In the genomic region with DNA sequence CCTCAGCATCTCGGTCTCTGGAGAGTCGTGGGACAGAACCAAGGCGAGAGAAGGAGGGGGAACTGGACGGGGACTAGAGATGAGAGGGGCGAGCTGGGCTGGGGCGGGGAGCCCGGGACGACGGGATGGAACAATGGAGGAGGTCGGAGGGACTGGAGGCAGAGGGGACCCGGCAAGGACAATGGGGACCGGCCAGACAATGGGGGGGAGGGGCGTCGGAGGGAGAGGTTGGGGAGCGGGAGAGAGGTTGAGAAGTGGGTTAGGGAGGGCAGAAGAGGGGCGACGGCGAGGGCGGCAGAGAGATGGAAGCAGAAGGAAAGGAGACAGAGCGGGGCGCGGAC, we compare ENCODE assay signal across 9 cellular contexts. TPM values are rescaled to one million over a fixed set of nuclear protein-coding genes. Genes with fewer than 3 reads are reported as not detected.
DNase-seq lines count a peak whose midpoint lies in the region; ATAC-seq and TF ChIP-seq lines count a peak whose summit lies in the region.
"Had no signal": no experiment of that assay in that cellular context is flagged by ENCODE, and none has a peak within 500 bp of the region (broad histone marks: within the 10 kb centered on the region; RNA-seq: fewer than 3 reads in every experiment).

No MANE protein-coding gene starts in this region.

- H3K9me3 Mint-ChIP-seq in GM23338 (no peaks in the 10 kb centered on the region), WTC11 (no peaks in the 10 kb centered on the region)

- no peaks in the 10 kb centered on the region for H4K20me1 ChIP-seq in GM23338 (replicated peaks; ENCODE audit: insufficient read depth)

- no peak for TF ChIP-seq EP300 in sigmoid colon (IDR thresholded peaks at IDR 0.05)

- H3K27ac ChIP-seq in GM23338 (ENCODE audit: low read depth) (no peak overlapping the region), sigmoid colon (peak overlapping the region in 1 of 4 donors; percentile 68)

- H3K27ac Mint-ChIP-seq in GM23338 (no peak overlapping the region), WTC11 (no peak overlapping the region)

- no peaks in the 10 kb centered on the region; the same call in 1 of the 2 replicates for H3F3A ChIP-seq in GM23338 (replicated peaks; ENCODE audit: low read depth)

- H3K4me1 ChIP-seq in GM23338 (ENCODE audit: insufficient read depth) (peaks cover 20% of the 10 kb centered on the region), sigmoid colon (peaks cover 4 to 38% (median 37%) of the 10 kb centered on the region in 4 donors)

- peak; percentile 61 for DNase-seq in GM23338 (ENCODE audit: low spot score)
- DNase-seq in WTC11 (ENCODE audit: low spot score), result peak; percentile 52
- DNase-seq in left ventricle myocardium superior, result no peak
- no peak for DNase-seq in sigmoid colon
- no peak for DNase-seq in superior temporal gyrus (ENCODE audit: extremely low spot score)
- DNase-seq in NCI-H146 (lab: John Stamatoyannopoulos, UW), result no peak
- no peak for DNase-seq in SIG-M5 (lab: John Stamatoyannopoulos, UW)

- peak overlapping the region; percentile 85 for H2AFZ ChIP-seq in GM23338

- TF ChIP-seq CTCF in GM23338 (conservative IDR thresholded peaks at IDR 0.05; ENCODE audit: low read depth in 2 of 2), result no peak
- no peak for TF ChIP-seq CTCF in WTC11 (IDR thresholded peaks at IDR 0.05)
- TF ChIP-seq CTCF in sigmoid colon (IDR thresholded peaks at IDR 0.05), result no peak

- no peaks in the 10 kb centered on the region for H3K79me2 ChIP-seq in GM23338 (replicated peaks; ENCODE audit: insufficient read depth)

- POLR2A ChIA-PET in WTC11 (lab: Charles Lee), result interaction anchor here (0.5 to 1.6 kb wide), 3 partner anchors 12 to 465 kb away, joined by 5 to 6 read pairs (median 5); no protein-coding TSS in a partner anchor

- H3K27me3 Mint-ChIP-seq in GM23338 (ENCODE audit: insufficient read depth, low read depth, poor library complexity) (peaks cover 50% of the 10 kb centered on the region), WTC11 (ENCODE audit: low read depth) (peaks cover 77% of the 10 kb centered on the region)

- ATAC-seq in GM23338 (peak; percentile 3), WTC11 (peak; percentile 4; the same call in 1 of the 2 replicates), left ventricle myocardium superior (peak; percentile 10), GM21515 (IDR thresholded peaks at IDR 0.05; ENCODE audit: unreplicated experiment) (no peak)

- WGBS in sigmoid colon, 2 donors, result 3 to 9% methylated on average over 22 of the region's 22 CpGs

- peaks cover 75% of the 10 kb centered on the region for H3K27me3 ChIP-seq in GM23338 (ENCODE audit: insufficient read depth)
- H3K27me3 ChIP-seq in sigmoid colon, result peaks cover 2 to 19% (median 8%) of the 10 kb centered on the region in 3 donors

- no peaks in the 10 kb centered on the region for H3K9me3 ChIP-seq in sigmoid colon

- peaks cover 24% of the 10 kb centered on the region for H3K4me1 Mint-ChIP-seq in GM23338
- peaks cover 35% of the 10 kb centered on the region for H3K4me1 Mint-ChIP-seq in WTC11

- no peaks in the 10 kb centered on the region for H3K9me2 ChIP-seq in GM23338 (ENCODE audit: insufficient read depth)

- H3K4me3 Mint-ChIP-seq in GM23338 (peak overlapping the region; percentile 82), WTC11 (peak overlapping the region; percentile 85)

- H3K4me3 ChIP-seq in GM23338 (peak overlapping the region; percentile 80), sigmoid colon (peak overlapping the region; percentile 40 to 58 (median 50))

- TF ChIP-seq POLR2A in sigmoid colon (IDR thresholded peaks at IDR 0.05), result no peak

- H3K4me2 ChIP-seq in GM23338, result peak overlapping the region; percentile 97

- intact Hi-C loops in left ventricle myocardium superior (cut with micrococcal nuclease), result loop anchor here (10.0 kb wide), 1 partner anchor 49 kb away; no protein-coding TSS in a partner anchor
- intact Hi-C loops in sigmoid colon (cut with DNase I), result loop anchor here (1.0 to 10.0 kb wide), 6 partner anchors 19 to 199 kb away; no protein-coding TSS in a partner anchor

- no peaks in the 10 kb centered on the region for H3K36me3 Mint-ChIP-seq in GM23338 (ENCODE audit: low read depth)
- H3K36me3 Mint-ChIP-seq in WTC11, result no peaks in the 10 kb centered on the region

- CTCF ChIA-PET in WTC11 (lab: Charles Lee), result interaction anchor here (0.6 to 5.7 kb wide), 32 partner anchors 10 to 1228 kb away, joined by 3 to 199 read pairs (median 4); a partner anchor contains a TSS

- H3K36me3 ChIP-seq in GM23338 (ENCODE audit: insufficient read depth), result no peaks in the 10 kb centered on the region
- no peaks in the 10 kb centered on the region for H3K36me3 ChIP-seq in sigmoid colon

TF ChIP-seq in GM23338, 12 proteins besides CTCF, POLR2A, EP300 and RAD21 (continues in another document):
- TF ChIP-seq POLR2AphosphoS5 (IDR thresholded peaks at IDR 0.05; ENCODE audit: low read depth) (no peak), NANOG (IDR thresholded peaks at IDR 0.05; ENCODE audit: borderline replicate concordance) (no peak), STAT1 (IDR thresholded peaks at IDR 0.05; ENCODE audit: unreplicated experiment) (no peak), ZNF331 (CRISPR knock-in tag; IDR thresholded peaks at IDR 0.05; ENCODE audit: low read depth) (no peak), EZH2 (IDR thresholded peaks at IDR 0.05; ENCODE audit: low read depth, unreplicated experiment) (no peak)
- TF ChIP-seq, protein P1, sequence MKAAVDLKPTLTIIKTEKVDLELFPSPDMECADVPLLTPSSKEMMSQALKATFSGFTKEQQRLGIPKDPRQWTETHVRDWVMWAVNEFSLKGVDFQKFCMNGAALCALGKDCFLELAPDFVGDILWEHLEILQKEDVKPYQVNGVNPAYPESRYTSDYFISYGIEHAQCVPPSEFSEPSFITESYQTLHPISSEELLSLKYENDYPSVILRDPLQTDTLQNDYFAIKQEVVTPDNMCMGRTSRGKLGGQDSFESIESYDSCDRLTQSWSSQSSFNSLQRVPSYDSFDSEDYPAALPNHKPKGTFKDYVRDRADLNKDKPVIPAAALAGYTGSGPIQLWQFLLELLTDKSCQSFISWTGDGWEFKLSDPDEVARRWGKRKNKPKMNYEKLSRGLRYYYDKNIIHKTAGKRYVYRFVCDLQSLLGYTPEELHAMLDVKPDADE (IDR thresholded peaks at IDR 0.05), result no peak

TF ChIP-seq in WTC11, 78 proteins besides CTCF, POLR2A, EP300 and RAD21 (continues in another document):
- TF ChIP-seq, protein P2, sequence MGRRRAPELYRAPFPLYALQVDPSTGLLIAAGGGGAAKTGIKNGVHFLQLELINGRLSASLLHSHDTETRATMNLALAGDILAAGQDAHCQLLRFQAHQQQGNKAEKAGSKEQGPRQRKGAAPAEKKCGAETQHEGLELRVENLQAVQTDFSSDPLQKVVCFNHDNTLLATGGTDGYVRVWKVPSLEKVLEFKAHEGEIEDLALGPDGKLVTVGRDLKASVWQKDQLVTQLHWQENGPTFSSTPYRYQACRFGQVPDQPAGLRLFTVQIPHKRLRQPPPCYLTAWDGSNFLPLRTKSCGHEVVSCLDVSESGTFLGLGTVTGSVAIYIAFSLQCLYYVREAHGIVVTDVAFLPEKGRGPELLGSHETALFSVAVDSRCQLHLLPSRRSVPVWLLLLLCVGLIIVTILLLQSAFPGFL (CRISPR knock-in tag; IDR thresholded peaks at IDR 0.05; ENCODE audit: borderline replicate concordance), result no peak
- no peak for TF ChIP-seq KAT7 (CRISPR knock-in tag; IDR thresholded peaks at IDR 0.05; ENCODE audit: borderline replicate concordance)
- TF ChIP-seq CREM (CRISPR knock-in tag; IDR thresholded peaks at IDR 0.05), result no peak
- TF ChIP-seq, protein P3, sequence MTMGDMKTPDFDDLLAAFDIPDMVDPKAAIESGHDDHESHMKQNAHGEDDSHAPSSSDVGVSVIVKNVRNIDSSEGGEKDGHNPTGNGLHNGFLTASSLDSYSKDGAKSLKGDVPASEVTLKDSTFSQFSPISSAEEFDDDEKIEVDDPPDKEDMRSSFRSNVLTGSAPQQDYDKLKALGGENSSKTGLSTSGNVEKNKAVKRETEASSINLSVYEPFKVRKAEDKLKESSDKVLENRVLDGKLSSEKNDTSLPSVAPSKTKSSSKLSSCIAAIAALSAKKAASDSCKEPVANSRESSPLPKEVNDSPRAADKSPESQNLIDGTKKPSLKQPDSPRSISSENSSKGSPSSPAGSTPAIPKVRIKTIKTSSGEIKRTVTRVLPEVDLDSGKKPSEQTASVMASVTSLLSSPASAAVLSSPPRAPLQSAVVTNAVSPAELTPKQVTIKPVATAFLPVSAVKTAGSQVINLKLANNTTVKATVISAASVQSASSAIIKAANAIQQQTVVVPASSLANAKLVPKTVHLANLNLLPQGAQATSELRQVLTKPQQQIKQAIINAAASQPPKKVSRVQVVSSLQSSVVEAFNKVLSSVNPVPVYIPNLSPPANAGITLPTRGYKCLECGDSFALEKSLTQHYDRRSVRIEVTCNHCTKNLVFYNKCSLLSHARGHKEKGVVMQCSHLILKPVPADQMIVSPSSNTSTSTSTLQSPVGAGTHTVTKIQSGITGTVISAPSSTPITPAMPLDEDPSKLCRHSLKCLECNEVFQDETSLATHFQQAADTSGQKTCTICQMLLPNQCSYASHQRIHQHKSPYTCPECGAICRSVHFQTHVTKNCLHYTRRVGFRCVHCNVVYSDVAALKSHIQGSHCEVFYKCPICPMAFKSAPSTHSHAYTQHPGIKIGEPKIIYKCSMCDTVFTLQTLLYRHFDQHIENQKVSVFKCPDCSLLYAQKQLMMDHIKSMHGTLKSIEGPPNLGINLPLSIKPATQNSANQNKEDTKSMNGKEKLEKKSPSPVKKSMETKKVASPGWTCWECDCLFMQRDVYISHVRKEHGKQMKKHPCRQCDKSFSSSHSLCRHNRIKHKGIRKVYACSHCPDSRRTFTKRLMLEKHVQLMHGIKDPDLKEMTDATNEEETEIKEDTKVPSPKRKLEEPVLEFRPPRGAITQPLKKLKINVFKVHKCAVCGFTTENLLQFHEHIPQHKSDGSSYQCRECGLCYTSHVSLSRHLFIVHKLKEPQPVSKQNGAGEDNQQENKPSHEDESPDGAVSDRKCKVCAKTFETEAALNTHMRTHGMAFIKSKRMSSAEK (CRISPR knock-in tag; IDR thresholded peaks at IDR 0.05; ENCODE audit: borderline replicate concordance), result no peak
- no peak for TF ChIP-seq TCF7 (CRISPR knock-in tag; IDR thresholded peaks at IDR 0.05; ENCODE audit: low read depth)
- TF ChIP-seq ZNF219 (CRISPR knock-in tag; IDR thresholded peaks at IDR 0.05; ENCODE audit: borderline replicate concordance), result no peak
- no peak for TF ChIP-seq TP53 (CRISPR knock-in tag; IDR thresholded peaks at IDR 0.05)
- no peak for TF ChIP-seq JAZF1 (CRISPR knock-in tag; IDR thresholded peaks at IDR 0.05)

RNA-seq across cellular contexts. Expression of a gene that starts 0.7 kb away (rescaled TPM):
- 6.8 and 6.9 TPM in 2 replicates for total RNA-seq in GM23338 (2014; rRNA removed; shearing (Covaris generic))
- polyA plus RNA-seq in GM23338 (2016; fragmentation: Nextera tagmentation; extraction: Ambion mirVana), result 2.3 and 2.8 TPM in 2 replicates
- total RNA-seq in WTC11 (2021), result 11.3 to 12.4 TPM (median 12.1 TPM) in 3 replicates
- total RNA-seq in left ventricle myocardium superior, result 4.1 TPM
- 10 to 100 TPM in 3 of 4 donors, 1 to 10 TPM in 1; 6.9 to 15.2 (median 12.6) TPM for total RNA-seq in sigmoid colon
- polyA plus RNA-seq in sigmoid colon, result 1 to 10 TPM in 1 of 3 donors, under 1 TPM in 2; 0.46 to 6.8 (median 0.60) TPM
- total RNA-seq: HT-29 had no signal

Comparison
In these comparisons a context has a peak if more than half of its experiments do, and no peak if none do; other contexts are left out.
1. DNase-seq: peak in GM23338 (single experiment) and WTC11 (single experiment); none in left ventricle myocardium superior (single experiment), sigmoid colon (single experiment), superior temporal gyrus (single experiment), NCI-H146 (single experiment) and SIG-M5 (single experiment).